Comparison of ENCODE assay signal across 9 cellular contexts in genomic region chr20:13220857-13221297, GRCh38. TPM values are rescaled to one million over a fixed set of nuclear protein-coding genes. Genes with fewer than 3 reads are reported as not detected.
DNase-seq lines count a peak whose midpoint lies in the region; ATAC-seq, FAIRE-seq and TF ChIP-seq lines count a peak whose summit lies in the region.
"Had no signal": no experiment of that assay in that cellular context is flagged by ENCODE, and none has a peak within 500 bp of the region (broad histone marks: within the 10 kb centered on the region; RNA-seq: fewer than 3 reads in every experiment).

Gene ISM1, plus strand, starts transcription at chr20:13221274. Its CDS starts 503 bp downstream, at chr20:13221777.

- peak within 1 kb of the TSS; percentile 82 for H2AFZ ChIP-seq in keratinocyte (ENCODE audit: control insufficient read depth, low read length)

- dilution Hi-C loops in keratinocyte (cut with MboI; ENCODE audit: extremely low pct_ligation_motif_present, low sequenced_read_pairs), result no loop called here

- H3K27me3 ChIP-seq in Peyer's patch (peaks cover 0 to 19% of the 10 kb centered on the region in 2 donors), keratinocyte (ENCODE audit: control insufficient read depth, extremely low read depth, insufficient read depth, low read length) (peaks cover 13% of the 10 kb centered on the region)

- peaks cover 2% of the 10 kb centered on the region for H3K79me2 ChIP-seq in keratinocyte (ENCODE audit: control insufficient read depth, insufficient read depth, low read length)

- no peaks in the 10 kb centered on the region for H3K36me3 ChIP-seq in Peyer's patch
- no peaks in the 10 kb centered on the region for H3K36me3 ChIP-seq in keratinocyte (ENCODE audit: control insufficient read depth in 2 of 2, extremely low read depth in 1 of 2, insufficient read depth in 2 of 2, low read length in 2 of 2)

- no peak for FAIRE-seq in keratinocyte (lab: Jason Lieb, UNC)
- FAIRE-seq: endometrium had no signal

- no peaks in the 10 kb centered on the region for H3K9me1 ChIP-seq in keratinocyte (ENCODE audit: control insufficient read depth, extremely low read depth, insufficient read depth, low read length)

- TF ChIP-seq CTCF in Peyer's patch (IDR thresholded peaks at IDR 0.05) (no peak), keratinocyte (optimal IDR thresholded peaks at IDR 0.05 in 1 of 3, IDR thresholded peaks at IDR 0.05 in 1 of 3, conservative IDR thresholded peaks at IDR 0.05 in 1 of 3; ENCODE audit: extremely low read depth in 1 of 3, insufficient read depth in 2 of 3, low read length in 3 of 3) (no peak)

- H3K27ac ChIP-seq in Peyer's patch (peak within 1 kb of the TSS in 1 of 4 donors; percentile 22), keratinocyte (ENCODE audit: control insufficient read depth, insufficient read depth, low read length) (no peak within 1 kb of the TSS)

- H3K9me3 ChIP-seq in Peyer's patch, result no peaks in the 10 kb centered on the region
- no peaks in the 10 kb centered on the region for H3K9me3 ChIP-seq in keratinocyte (ENCODE audit: control insufficient read depth, low read depth, low read length)

- peak in 2 of 3 experiments; percentile 6 to 20 for DNase-seq in activated CD8-positive, alpha-beta memory T cell treated with anti-CD3 and anti-CD28 coated beads for 48 hours (ENCODE audit: low read depth in 2 of 3, low spot score in 2 of 3)
- DNase-seq in activated CD8-positive, alpha-beta memory T cell treated with anti-CD3 and anti-CD28 coated beads for 24 hours, result no peak
- DNase-seq in Peyer's patch (peak in 1 of 3 donors; percentile 50), astrocyte of the hippocampus (ENCODE audit: low read depth, low spot score) (peak; percentile 46), keratinocyte (ENCODE audit: low read depth, low spot score) (no peak)
- DNase-seq in stimulated activated CD4-positive, alpha-beta T cell treated with anti-CD3 and anti-CD28 coated beads, Interleukin-2, amount 100 ng/mL, for 4 hours (ENCODE audit: low read depth), result peak; percentile 35

- ATAC-seq in HG03520 (IDR thresholded peaks at IDR 0.05; ENCODE audit: unreplicated experiment) (no peak), GM19455 (IDR thresholded peaks at IDR 0.05; ENCODE audit: unreplicated experiment) (no peak)

- H3K4me2 ChIP-seq in keratinocyte (ENCODE audit: control insufficient read depth, extremely low read depth, insufficient read depth, low read depth, low read length), result peak within 1 kb of the TSS; percentile 94

- no peak for TF ChIP-seq POLR2A in Peyer's patch (IDR thresholded peaks at IDR 0.05)

- H4K20me1 ChIP-seq in keratinocyte (ENCODE audit: control insufficient read depth, extremely low read depth, insufficient read depth, low read length), result no peaks in the 10 kb centered on the region

- peak within 1 kb of the TSS; percentile 58 for H3K9ac ChIP-seq in keratinocyte (ENCODE audit: control insufficient read depth, extremely low read depth, insufficient read depth, low read length)

- H3K4me3 ChIP-seq in Peyer's patch (peak within 1 kb of the TSS in 3 of 4 donors; percentile 41 to 74 (median 68)), keratinocyte (ENCODE audit: control insufficient read depth in 2 of 3, extremely low read depth in 1 of 3, insufficient read depth in 2 of 3, low read depth in 1 of 3, low read length in 3 of 3) (peak within 1 kb of the TSS; percentile 53 to 76 (median 70))

- H3K4me1 ChIP-seq in Peyer's patch (peaks cover 0 to 21% (median 0%) of the 10 kb centered on the region in 4 donors), keratinocyte (ENCODE audit: control insufficient read depth, extremely low read depth, insufficient read depth, low read length) (peaks cover 8% of the 10 kb centered on the region)

RNA-seq across cellular contexts. Expression of gene ISM1, which starts in this region (rescaled TPM):
- 1 to 10 TPM in 3 of 4 donors, under 1 TPM in 1; 0.70 to 3.3 (median 1.7) TPM for total RNA-seq in Peyer's patch
- polyA plus RNA-seq in keratinocyte, result 2.2 to 5.0 TPM (median 3.3 TPM) in 3 replicates
- polyA plus RNA-seq in keratinocyte (2011; ENCODE audit: low read depth), result 4.4 TPM
- polyA plus RNA-seq in keratinocyte (2011; cell fraction: cytosol; rRNA removed), result 2.2 and 2.4 TPM in 2 replicates
- 3.1 TPM in 2 replicates for polyA plus RNA-seq in keratinocyte (2011; cell fraction: nucleus; rRNA removed)
- 2.4 and 5.4 TPM in 2 replicates for polyA plus RNA-seq in keratinocyte (2012; ENCODE audit: low replicate concordance)
- 3.1 to 3.9 TPM (median 3.4 TPM) in 3 replicates for polyA minus RNA-seq in keratinocyte
- 2.7 TPM for polyA minus RNA-seq in keratinocyte (2011; cell fraction: cytosol; rRNA and poly(A)+ RNA removed)
- 2.0 and 2.6 TPM in 2 replicates for polyA minus RNA-seq in keratinocyte (2011; cell fraction: nucleus; rRNA and poly(A)+ RNA removed)

Comparison
In these comparisons a context has a peak if more than half of its experiments do, and no peak if none do; other contexts are left out.
1. DNase-seq: peak in activated CD8-positive, alpha-beta memory T cell treated with anti-CD3 and anti-CD28 coated beads for 48 hours (2 of 3), astrocyte of the hippocampus (single experiment) and stimulated activated CD4-positive, alpha-beta T cell treated with anti-CD3 and anti-CD28 coated beads, Interleukin-2, amount 100 ng/mL, for 4 hours (single experiment); none in activated CD8-positive, alpha-beta memory T cell treated with anti-CD3 and anti-CD28 coated beads for 24 hours (single experiment) and keratinocyte (single experiment).